ENCODE assay signal across 18 cellular contexts in genomic region chr10:6885284-6885683, GRCh38.
DNase-seq lines count a peak whose midpoint lies in the region; FAIRE-seq and TF ChIP-seq lines count a peak whose summit lies in the region.
"Had no signal": no experiment of that assay in that cellular context is flagged by ENCODE, and none has a peak within 500 bp of the region (broad histone marks: within the 10 kb centered on the region; RNA-seq: fewer than 3 reads in every experiment).

No MANE protein-coding gene starts in this region.

- no peak for TF ChIP-seq RAD21 in H1 (IDR thresholded peaks at IDR 0.05 in 1 of 2, conservative IDR thresholded peaks at IDR 0.05 in 1 of 2; ENCODE audit: low read depth in 2 of 2, low read length in 2 of 2)

- H3K4me3 ChIP-seq in CD8-positive, alpha-beta memory T cell (ENCODE audit: low read length), result no peak overlapping the region
- H3K4me3 ChIP-seq in H1 (ENCODE audit: extremely low read depth in 1 of 4, insufficient read depth in 2 of 4, low read depth in 3 of 4, low read length in 4 of 4), result no peak overlapping the region
- no peak overlapping the region for H3K4me3 ChIP-seq in coronary artery
- H3K4me3 ChIP-seq: A549 had no signal

- H3K27me3 ChIP-seq in CD8-positive, alpha-beta memory T cell (ENCODE audit: insufficient read depth, low read length, poor library complexity, severe bottlenecking), result no peaks in the 10 kb centered on the region
- H3K27me3 ChIP-seq in H1 (replicated peaks in 1 of 4; ENCODE audit: control insufficient read depth in 3 of 4, extremely low read depth in 1 of 4, insufficient read depth in 3 of 4, low read length in 3 of 4), result no peaks in the 10 kb centered on the region

- DNase-seq in activated CD4-positive, alpha-beta T cell treated with anti-CD3 and anti-CD28 coated beads, Interleukin-2, amount 10 ng/mL, durations not matched to agents 7 days and 5 days, result no peak
- no peak for DNase-seq in activated CD4-positive, alpha-beta T cell treated with anti-CD3 and anti-CD28 coated beads for 48 hours
- DNase-seq in CD8-positive, alpha-beta memory T cell, result no peak
- DNase-seq in MV-4-11 (lab: John Stamatoyannopoulos, UW) (peak; percentile 13), H1 (ENCODE audit: low read depth in 1 of 2, low spot score in 2 of 2) (no peak), NCI-H1694 (lab: John Stamatoyannopoulos, UW) (no peak), coronary artery (ENCODE audit: low spot score) (no peak)
- DNase-seq: C1 segment of cervical spinal cord, DMS79, NCI-H1105, NCI-H1694 treated with DMSO at 0.1 percent for 48 hours, NCI-H226, NCI-H524, NCI-H82, SHP77 treated with DMSO at 0.1 percent for 48 hours, SK-N-SH had no signal

- no peak overlapping the region for H3K4me3 Mint-ChIP-seq in activated CD4-positive, alpha-beta T cell treated with anti-CD3 and anti-CD28 coated beads, Interleukin-2, amount 10 ng/mL, durations not matched to agents 7 days and 5 days
- peak overlapping the region in 4 of 7 donors; percentile 2 to 46 (median 10) for H3K4me3 Mint-ChIP-seq in CD8-positive, alpha-beta memory T cell

- H3K9me3 ChIP-seq in CD8-positive, alpha-beta memory T cell (ENCODE audit: low read length), result no peaks in the 10 kb centered on the region
- no peaks in the 10 kb centered on the region for H3K9me3 ChIP-seq in H1 (ENCODE audit: insufficient read depth in 2 of 2, low read depth in 1 of 2, low read length in 1 of 2)
- H3K9me3 ChIP-seq: A549, SK-N-SH had no signal

- H3K9ac ChIP-seq in H1 (replicated peaks in 1 of 4; ENCODE audit: extremely low read depth in 1 of 4, low read depth in 3 of 4, low read length in 3 of 4), result no peak overlapping the region
- H3K9ac ChIP-seq: SK-N-SH had no signal

- TF ChIP-seq CTCF in H1 (IDR thresholded peaks at IDR 0.05; ENCODE audit: control extremely low read depth in 1 of 3, insufficient read depth in 1 of 3, low read depth in 1 of 3, low read length in 3 of 3) (no peak), coronary artery (IDR thresholded peaks at IDR 0.05) (no peak)

- H3K4me1 Mint-ChIP-seq in activated CD4-positive, alpha-beta T cell treated with anti-CD3 and anti-CD28 coated beads, Interleukin-2, amount 10 ng/mL, durations not matched to agents 7 days and 5 days, result peaks cover 13% of the 10 kb centered on the region
- H3K4me1 Mint-ChIP-seq in CD8-positive, alpha-beta memory T cell, result peaks cover 5 to 10% (median 9%) of the 10 kb centered on the region in 3 donors

- peak overlapping the region; percentile 61 for H4K91ac ChIP-seq in H1 (replicated peaks; ENCODE audit: insufficient read length, low read length)

- no peak overlapping the region for H2BK120ac ChIP-seq in H1 (replicated peaks; ENCODE audit: low read depth, low read length)

- no peak overlapping the region for H3K23ac ChIP-seq in H1 (ENCODE audit: insufficient read length)

- no peak overlapping the region for H2BK15ac ChIP-seq in H1 (ENCODE audit: low read length)

- no peaks in the 10 kb centered on the region for H3K79me1 ChIP-seq in H1 (ENCODE audit: low read depth, low read length)

- no peak overlapping the region for H2BK12ac ChIP-seq in H1 (ENCODE audit: low read depth, low read length)

- no peaks in the 10 kb centered on the region for H4K20me1 ChIP-seq in H1 (replicated peaks in 1 of 2; ENCODE audit: control insufficient read depth in 1 of 2, insufficient read depth in 2 of 2, low read length in 2 of 2)

- no peaks in the 10 kb centered on the region for H3K36me3 Mint-ChIP-seq in activated CD4-positive, alpha-beta T cell treated with anti-CD3 and anti-CD28 coated beads, Interleukin-2, amount 10 ng/mL, durations not matched to agents 7 days and 5 days (ENCODE audit: low read depth)
- no peaks in the 10 kb centered on the region for H3K36me3 Mint-ChIP-seq in CD8-positive, alpha-beta memory T cell

- H3K27ac Mint-ChIP-seq in activated CD4-positive, alpha-beta T cell treated with anti-CD3 and anti-CD28 coated beads, Interleukin-2, amount 10 ng/mL, durations not matched to agents 7 days and 5 days, result peak overlapping the region; percentile 39
- peak overlapping the region in 1 of 8 donors; percentile 19 for H3K27ac Mint-ChIP-seq in CD8-positive, alpha-beta memory T cell

- 100% methylated on average over 2 of the region's 2 CpGs; no CpG with 5 or more reads in 1 of the 2 experiments for WGBS in H1 (ENCODE audit: extremely low coverage in 1 of 2, insufficient coverage in 1 of 2, insufficient read length in 1 of 2, insufficient replicate concordance in 2 of 2, low coverage in 1 of 2, low lambda C conversion rate in 2 of 2, missing lambda C conversion rate in 1 of 2), 2 experiments

- TF ChIP-seq POLR2A in H1 (IDR thresholded peaks at IDR 0.05; ENCODE audit: control extremely low read depth in 1 of 2, low read depth in 2 of 2, low read length in 2 of 2), result no peak

- no peak overlapping the region for H3K14ac ChIP-seq in H1 (ENCODE audit: insufficient read length)

- no peak overlapping the region for H3K56ac ChIP-seq in H1 (replicated peaks; ENCODE audit: insufficient read length, low read depth, low read length)

- peaks cover 17% of the 10 kb centered on the region for H3K27me3 Mint-ChIP-seq in activated CD4-positive, alpha-beta T cell treated with anti-CD3 and anti-CD28 coated beads, Interleukin-2, amount 10 ng/mL, durations not matched to agents 7 days and 5 days
- peaks cover 3 to 6% of the 10 kb centered on the region in 2 donors for H3K27me3 Mint-ChIP-seq in CD8-positive, alpha-beta memory T cell

- no peak overlapping the region for H2AFZ ChIP-seq in H1 (ENCODE audit: low read length)

- no peaks in the 10 kb centered on the region for H3K79me2 ChIP-seq in H1 (ENCODE audit: control insufficient read depth in 1 of 2, insufficient read depth in 2 of 2, low read length in 2 of 2)

- H3K4me1 ChIP-seq in CD8-positive, alpha-beta memory T cell (ENCODE audit: insufficient read depth, low read length), result no peaks in the 10 kb centered on the region
- peaks cover 0 to 7% (median 4%) of the 10 kb centered on the region in 4 experiments; a peak in 3 of 7 replicates for H3K4me1 ChIP-seq in H1 (replicated peaks in 1 of 4; ENCODE audit: control insufficient read depth in 3 of 4, insufficient read depth in 4 of 4, low read length in 3 of 4)
- H3K4me1 ChIP-seq: A549 had no signal

- H3K36me3 ChIP-seq in CD8-positive, alpha-beta memory T cell (ENCODE audit: insufficient read depth, low read length), result no peaks in the 10 kb centered on the region
- no peaks in the 10 kb centered on the region for H3K36me3 ChIP-seq in H1 (ENCODE audit: control insufficient read depth in 2 of 4, insufficient read depth in 4 of 4, low read length in 3 of 4)

- H3K4ac ChIP-seq in H1 (replicated peaks; ENCODE audit: insufficient read length, low read depth, low read length), result no peak overlapping the region

- H2BK5ac ChIP-seq in H1 (ENCODE audit: low read depth, low read length), result no peak overlapping the region

- FAIRE-seq in H1 (lab: Jason Lieb, UNC), result no peak
- FAIRE-seq: A549, H54 had no signal

- H4K8ac ChIP-seq in H1 (ENCODE audit: extremely low read depth, insufficient read depth, low read length), result no peak overlapping the region

- H3K23me2 ChIP-seq in H1 (ENCODE audit: low read depth, low read length), result no peaks in the 10 kb centered on the region; the same call in 1 of the 2 replicates

- no peak for TF ChIP-seq EP300 in H1 (IDR thresholded peaks at IDR 0.05; ENCODE audit: borderline replicate concordance in 1 of 2, low read depth in 2 of 2, low read length in 2 of 2)

- H3K9me3 Mint-ChIP-seq in activated CD4-positive, alpha-beta T cell treated with anti-CD3 and anti-CD28 coated beads, Interleukin-2, amount 10 ng/mL, durations not matched to agents 7 days and 5 days, result no peaks in the 10 kb centered on the region
- H3K9me3 Mint-ChIP-seq in CD8-positive, alpha-beta memory T cell, result no peaks in the 10 kb centered on the region

- H4K5ac ChIP-seq in H1 (ENCODE audit: insufficient read length, low read depth, low read length), result no peak overlapping the region

- no peak overlapping the region for H2BK20ac ChIP-seq in H1 (ENCODE audit: low read length)

- no peak overlapping the region for H3K27ac ChIP-seq in CD8-positive, alpha-beta memory T cell (ENCODE audit: low read depth, low read length)
- H3K27ac ChIP-seq in H1 (ENCODE audit: low read depth, low read length) (no peak overlapping the region), coronary artery (no peak overlapping the region)
- H3K27ac ChIP-seq: A549 had no signal

- H3K18ac ChIP-seq in H1 (ENCODE audit: extremely low read depth, low read length), result no peak overlapping the region

- POLR2A ChIA-PET in activated CD4-positive, alpha-beta T cell treated with anti-CD3 and anti-CD28 coated beads, Interleukin-2, amount 10 ng/mL, durations not matched to agents 7 days and 5 days (lab: Charles Lee), result no interaction called here
- POLR2A ChIA-PET in CD8-positive, alpha-beta memory T cell (lab: Charles Lee), result no interaction called here
- POLR2A ChIA-PET in H1 (lab: Charles Lee; ENCODE audit: partially characterized antibody), result no interaction called here

- H2AK5ac ChIP-seq in H1 (ENCODE audit: low read depth, low read length), result no peak overlapping the region

- CTCF ChIA-PET in activated CD4-positive, alpha-beta T cell treated with anti-CD3 and anti-CD28 coated beads, Interleukin-2, amount 10 ng/mL, durations not matched to agents 7 days and 5 days (lab: Charles Lee), result interaction anchor here (1.2 kb wide), 2 partner anchors 15 to 34 kb away, joined by 3 to 4 read pairs; no protein-coding TSS in a partner anchor
- CTCF ChIA-PET in CD8-positive, alpha-beta memory T cell (lab: Charles Lee), result no interaction called here
- CTCF ChIA-PET in H1 (lab: Charles Lee; ENCODE audit: partially characterized antibody), result interaction anchor here (2.4 to 4.4 kb wide), 2 partner anchors 8 to 34 kb away, joined by 13 to 15 read pairs; no protein-coding TSS in a partner anchor

- no peak overlapping the region for H3K4me2 ChIP-seq in H1 (ENCODE audit: insufficient read depth in 1 of 2, low read depth in 2 of 2, low read length in 2 of 2)
- H3K4me2 ChIP-seq: A549, SK-N-SH had no signal

TF ChIP-seq in H1, 55 proteins besides CTCF, POLR2A, EP300 and RAD21:
- TF ChIP-seq CBX5 (IDR thresholded peaks at IDR 0.05; ENCODE audit: low read depth, low read length) (no peak), JUND (IDR thresholded peaks at IDR 0.05; ENCODE audit: low read length) (no peak), KDM5A (IDR thresholded peaks at IDR 0.05; ENCODE audit: low read length) (no peak), SRF (IDR thresholded peaks at IDR 0.05; ENCODE audit: low read depth, low read length) (no peak), GABPA (IDR thresholded peaks at IDR 0.05; ENCODE audit: borderline replicate concordance, insufficient read depth, low read length) (no peak)
TF ChIP-seq in H1: peak in this region for 0.
